In the genomic region with DNA sequence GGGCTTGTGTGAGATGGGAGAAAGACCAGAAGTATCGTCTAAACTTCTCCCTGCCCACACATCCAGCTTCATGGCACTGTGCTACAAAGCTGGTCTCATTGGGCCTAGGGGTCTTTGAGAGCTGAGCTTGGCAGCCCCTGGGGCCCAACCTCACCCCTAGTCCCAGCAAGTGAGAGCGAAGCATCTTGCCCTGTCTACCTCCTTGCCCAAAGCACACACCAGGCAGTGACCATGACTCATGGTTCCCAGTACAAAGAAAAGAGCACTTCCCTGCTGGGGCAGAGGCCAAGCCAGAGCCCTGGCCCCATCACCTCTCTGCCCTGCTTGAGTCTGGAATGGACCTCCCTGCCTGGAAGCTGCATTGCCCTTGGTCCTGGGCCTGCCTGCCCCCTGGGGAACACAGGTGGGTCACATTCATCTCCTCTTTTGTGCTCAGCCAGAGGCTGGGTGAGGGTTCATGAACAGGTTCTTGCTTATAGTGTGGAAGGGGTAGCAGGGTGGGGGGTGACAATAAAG, we compare ENCODE assay signal across 1 cellular context.
TF ChIP-seq lines count a peak whose summit lies in the region.

No MANE protein-coding gene starts in this region.

TF ChIP-seq in HepG2, 621 proteins besides CTCF, POLR2A, EP300 and RAD21 (continued from another document and continues in another):
- TF ChIP-seq, protein P1, sequence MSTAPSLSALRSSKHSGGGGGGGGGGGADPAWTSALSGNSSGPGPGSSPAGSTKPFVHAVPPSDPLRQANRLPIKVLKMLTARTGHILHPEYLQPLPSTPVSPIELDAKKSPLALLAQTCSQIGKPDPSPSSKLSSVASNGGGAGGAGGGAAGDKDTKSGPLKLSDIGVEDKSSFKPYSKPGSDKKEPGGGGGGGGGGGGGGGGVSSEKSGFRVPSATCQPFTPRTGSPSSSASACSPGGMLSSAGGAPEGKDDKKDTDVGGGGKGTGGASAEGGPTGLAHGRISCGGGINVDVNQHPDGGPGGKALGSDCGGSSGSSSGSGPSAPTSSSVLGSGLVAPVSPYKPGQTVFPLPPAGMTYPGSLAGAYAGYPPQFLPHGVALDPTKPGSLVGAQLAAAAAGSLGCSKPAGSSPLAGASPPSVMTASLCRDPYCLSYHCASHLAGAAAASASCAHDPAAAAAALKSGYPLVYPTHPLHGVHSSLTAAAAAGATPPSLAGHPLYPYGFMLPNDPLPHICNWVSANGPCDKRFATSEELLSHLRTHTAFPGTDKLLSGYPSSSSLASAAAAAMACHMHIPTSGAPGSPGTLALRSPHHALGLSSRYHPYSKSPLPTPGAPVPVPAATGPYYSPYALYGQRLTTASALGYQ (CRISPR knock-in tag; IDR thresholded peaks at IDR 0.05): 0 out of 2 replicates have a peak, but pooled peaks have one; percentile 34
- TF ChIP-seq FOSL1 (CRISPR knock-in tag; IDR thresholded peaks at IDR 0.05; ENCODE audit: borderline replicate concordance): peak; percentile 44; the same call in 1 of the 2 replicates
- 0 out of 2 replicates have a peak, but pooled peaks have one; percentile 14 for TF ChIP-seq TAF1 (CRISPR knock-in tag; IDR thresholded peaks at IDR 0.05)
- no peak for TF ChIP-seq ZKSCAN5 (CRISPR knock-in tag; IDR thresholded peaks at IDR 0.05)
- no peak for TF ChIP-seq ATF7-NPFF (CRISPR knock-in tag; IDR thresholded peaks at IDR 0.05; ENCODE audit: low read depth)
- TF ChIP-seq ZNF337 (CRISPR knock-in tag; IDR thresholded peaks at IDR 0.05; ENCODE audit: borderline replicate concordance, low read depth): 0 out of 2 replicates have a peak, but pooled peaks have one; percentile 33
- no peak for TF ChIP-seq ZNF382 (CRISPR knock-in tag; IDR thresholded peaks at IDR 0.05; ENCODE audit: borderline replicate concordance)
- TF ChIP-seq, protein P2, sequence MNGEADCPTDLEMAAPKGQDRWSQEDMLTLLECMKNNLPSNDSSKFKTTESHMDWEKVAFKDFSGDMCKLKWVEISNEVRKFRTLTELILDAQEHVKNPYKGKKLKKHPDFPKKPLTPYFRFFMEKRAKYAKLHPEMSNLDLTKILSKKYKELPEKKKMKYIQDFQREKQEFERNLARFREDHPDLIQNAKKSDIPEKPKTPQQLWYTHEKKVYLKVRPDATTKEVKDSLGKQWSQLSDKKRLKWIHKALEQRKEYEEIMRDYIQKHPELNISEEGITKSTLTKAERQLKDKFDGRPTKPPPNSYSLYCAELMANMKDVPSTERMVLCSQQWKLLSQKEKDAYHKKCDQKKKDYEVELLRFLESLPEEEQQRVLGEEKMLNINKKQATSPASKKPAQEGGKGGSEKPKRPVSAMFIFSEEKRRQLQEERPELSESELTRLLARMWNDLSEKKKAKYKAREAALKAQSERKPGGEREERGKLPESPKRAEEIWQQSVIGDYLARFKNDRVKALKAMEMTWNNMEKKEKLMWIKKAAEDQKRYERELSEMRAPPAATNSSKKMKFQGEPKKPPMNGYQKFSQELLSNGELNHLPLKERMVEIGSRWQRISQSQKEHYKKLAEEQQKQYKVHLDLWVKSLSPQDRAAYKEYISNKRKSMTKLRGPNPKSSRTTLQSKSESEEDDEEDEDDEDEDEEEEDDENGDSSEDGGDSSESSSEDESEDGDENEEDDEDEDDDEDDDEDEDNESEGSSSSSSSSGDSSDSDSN (CRISPR knock-in tag; IDR thresholded peaks at IDR 0.05): peak; percentile 72; the same call in 1 of the 2 replicates
- TF ChIP-seq SALL1 (CRISPR knock-in tag; IDR thresholded peaks at IDR 0.05): peak; percentile 26; the same call in 1 of the 2 replicates
- peak; percentile 49 for TF ChIP-seq MED1 (CRISPR knock-in tag; IDR thresholded peaks at IDR 0.05)
- TF ChIP-seq GPN1 (CRISPR knock-in tag; IDR thresholded peaks at IDR 0.05; ENCODE audit: borderline replicate concordance): no peak
- no peak for TF ChIP-seq ZNF563 (CRISPR knock-in tag; IDR thresholded peaks at IDR 0.05)
- TF ChIP-seq FOXA1 (IDR thresholded peaks at IDR 0.05): no peak
- 0 out of 2 replicates have a peak, but pooled peaks have one; percentile 5 for TF ChIP-seq FOXA1 (CRISPR knock-in tag; IDR thresholded peaks at IDR 0.05)
- TF ChIP-seq REL (CRISPR knock-in tag; conservative IDR thresholded peaks at IDR 0.05): no peak
- TF ChIP-seq, protein P3, sequence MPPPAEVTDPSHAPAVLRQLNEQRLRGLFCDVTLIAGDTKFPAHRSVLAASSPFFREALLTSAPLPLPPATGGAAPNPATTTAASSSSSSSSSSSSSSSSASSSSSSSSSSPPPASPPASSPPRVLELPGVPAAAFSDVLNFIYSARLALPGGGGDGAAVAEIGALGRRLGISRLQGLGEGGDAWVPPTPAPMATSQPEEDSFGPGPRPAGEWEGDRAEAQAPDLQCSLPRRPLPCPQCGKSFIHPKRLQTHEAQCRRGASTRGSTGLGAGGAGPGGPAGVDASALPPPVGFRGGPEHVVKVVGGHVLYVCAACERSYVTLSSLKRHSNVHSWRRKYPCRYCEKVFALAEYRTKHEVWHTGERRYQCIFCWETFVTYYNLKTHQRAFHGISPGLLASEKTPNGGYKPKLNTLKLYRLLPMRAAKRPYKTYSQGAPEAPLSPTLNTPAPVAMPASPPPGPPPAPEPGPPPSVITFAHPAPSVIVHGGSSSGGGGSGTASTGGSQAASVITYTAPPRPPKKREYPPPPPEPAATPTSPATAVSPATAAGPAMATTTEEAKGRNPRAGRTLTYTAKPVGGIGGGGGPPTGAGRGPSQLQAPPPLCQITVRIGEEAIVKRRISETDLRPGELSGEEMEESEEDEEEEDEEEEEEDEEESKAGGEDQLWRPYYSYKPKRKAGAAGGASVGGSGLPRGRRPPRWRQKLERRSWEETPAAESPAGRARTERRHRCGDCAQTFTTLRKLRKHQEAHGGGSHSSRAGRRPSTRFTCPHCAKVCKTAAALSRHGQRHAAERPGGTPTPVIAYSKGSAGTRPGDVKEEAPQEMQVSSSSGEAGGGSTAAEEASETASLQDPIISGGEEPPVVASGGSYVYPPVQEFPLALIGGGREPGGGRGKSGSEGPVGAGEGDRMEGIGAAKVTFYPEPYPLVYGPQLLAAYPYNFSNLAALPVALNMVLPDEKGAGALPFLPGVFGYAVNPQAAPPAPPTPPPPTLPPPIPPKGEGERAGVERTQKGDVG (CRISPR knock-in tag; IDR thresholded peaks at IDR 0.05; ENCODE audit: borderline replicate concordance): 0 out of 2 replicates have a peak, but pooled peaks have one; percentile 30
- 0 out of 2 replicates have a peak, but pooled peaks have one; percentile 41 for TF ChIP-seq ZNF224 (CRISPR knock-in tag; IDR thresholded peaks at IDR 0.05)
- 0 out of 2 replicates have a peak, but pooled peaks have one; percentile 3 for TF ChIP-seq RFX5 (IDR thresholded peaks at IDR 0.05; ENCODE audit: low read depth, low read length)
- TF ChIP-seq, protein P4, sequence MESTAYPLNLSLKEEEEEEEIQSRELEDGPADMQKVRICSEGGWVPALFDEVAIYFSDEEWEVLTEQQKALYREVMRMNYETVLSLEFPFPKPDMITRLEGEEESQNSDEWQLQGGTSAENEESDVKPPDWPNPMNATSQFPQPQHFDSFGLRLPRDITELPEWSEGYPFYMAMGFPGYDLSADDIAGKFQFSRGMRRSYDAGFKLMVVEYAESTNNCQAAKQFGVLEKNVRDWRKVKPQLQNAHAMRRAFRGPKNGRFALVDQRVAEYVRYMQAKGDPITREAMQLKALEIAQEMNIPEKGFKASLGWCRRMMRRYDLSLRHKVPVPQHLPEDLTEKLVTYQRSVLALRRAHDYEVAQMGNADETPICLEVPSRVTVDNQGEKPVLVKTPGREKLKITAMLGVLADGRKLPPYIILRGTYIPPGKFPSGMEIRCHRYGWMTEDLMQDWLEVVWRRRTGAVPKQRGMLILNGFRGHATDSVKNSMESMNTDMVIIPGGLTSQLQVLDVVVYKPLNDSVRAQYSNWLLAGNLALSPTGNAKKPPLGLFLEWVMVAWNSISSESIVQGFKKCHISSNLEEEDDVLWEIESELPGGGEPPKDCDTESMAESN (CRISPR knock-in tag; conservative IDR thresholded peaks at IDR 0.05): 0 out of 2 replicates have a peak, but pooled peaks have one; percentile 17
- 0 out of 2 replicates have a peak, but pooled peaks have one; percentile 41 for TF ChIP-seq ZNF331 (CRISPR knock-in tag; IDR thresholded peaks at IDR 0.05)
- TF ChIP-seq SOX13 (IDR thresholded peaks at IDR 0.05): 0 out of 2 replicates have a peak, but pooled peaks have one; percentile 11
- TF ChIP-seq SOX13 (CRISPR knock-in tag; conservative IDR thresholded peaks at IDR 0.05 in 1 of 2, IDR thresholded peaks at IDR 0.05 in 1 of 2): peak in 1 of 2 experiments; percentile 29; a peak in 1 of 4 replicates
- TF ChIP-seq PPARG (CRISPR knock-in tag; conservative IDR thresholded peaks at IDR 0.05): peak; percentile 72
- TF ChIP-seq ISX (CRISPR knock-in tag; conservative IDR thresholded peaks at IDR 0.05): no peak
- TF ChIP-seq SIN3A (IDR thresholded peaks at IDR 0.05; ENCODE audit: borderline replicate concordance, low read depth, low read length): peak; percentile 26; the same call in 1 of the 2 replicates
- peak; percentile 52; the same call in 1 of the 2 replicates for TF ChIP-seq ZFP37 (CRISPR knock-in tag; IDR thresholded peaks at IDR 0.05; ENCODE audit: borderline replicate concordance)
- TF ChIP-seq RARA (CRISPR knock-in tag; IDR thresholded peaks at IDR 0.05): peak; percentile 79
- TF ChIP-seq, protein P5, sequence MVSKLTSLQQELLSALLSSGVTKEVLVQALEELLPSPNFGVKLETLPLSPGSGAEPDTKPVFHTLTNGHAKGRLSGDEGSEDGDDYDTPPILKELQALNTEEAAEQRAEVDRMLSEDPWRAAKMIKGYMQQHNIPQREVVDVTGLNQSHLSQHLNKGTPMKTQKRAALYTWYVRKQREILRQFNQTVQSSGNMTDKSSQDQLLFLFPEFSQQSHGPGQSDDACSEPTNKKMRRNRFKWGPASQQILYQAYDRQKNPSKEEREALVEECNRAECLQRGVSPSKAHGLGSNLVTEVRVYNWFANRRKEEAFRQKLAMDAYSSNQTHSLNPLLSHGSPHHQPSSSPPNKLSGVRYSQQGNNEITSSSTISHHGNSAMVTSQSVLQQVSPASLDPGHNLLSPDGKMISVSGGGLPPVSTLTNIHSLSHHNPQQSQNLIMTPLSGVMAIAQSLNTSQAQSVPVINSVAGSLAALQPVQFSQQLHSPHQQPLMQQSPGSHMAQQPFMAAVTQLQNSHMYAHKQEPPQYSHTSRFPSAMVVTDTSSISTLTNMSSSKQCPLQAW (CRISPR knock-in tag; IDR thresholded peaks at IDR 0.05): peak; percentile 75
- no peak for TF ChIP-seq SOX6 (IDR thresholded peaks at IDR 0.05)
- peak; percentile 14; the same call in 1 of the 2 replicates for TF ChIP-seq SOX6 (CRISPR knock-in tag; IDR thresholded peaks at IDR 0.05)
- TF ChIP-seq, protein P6, sequence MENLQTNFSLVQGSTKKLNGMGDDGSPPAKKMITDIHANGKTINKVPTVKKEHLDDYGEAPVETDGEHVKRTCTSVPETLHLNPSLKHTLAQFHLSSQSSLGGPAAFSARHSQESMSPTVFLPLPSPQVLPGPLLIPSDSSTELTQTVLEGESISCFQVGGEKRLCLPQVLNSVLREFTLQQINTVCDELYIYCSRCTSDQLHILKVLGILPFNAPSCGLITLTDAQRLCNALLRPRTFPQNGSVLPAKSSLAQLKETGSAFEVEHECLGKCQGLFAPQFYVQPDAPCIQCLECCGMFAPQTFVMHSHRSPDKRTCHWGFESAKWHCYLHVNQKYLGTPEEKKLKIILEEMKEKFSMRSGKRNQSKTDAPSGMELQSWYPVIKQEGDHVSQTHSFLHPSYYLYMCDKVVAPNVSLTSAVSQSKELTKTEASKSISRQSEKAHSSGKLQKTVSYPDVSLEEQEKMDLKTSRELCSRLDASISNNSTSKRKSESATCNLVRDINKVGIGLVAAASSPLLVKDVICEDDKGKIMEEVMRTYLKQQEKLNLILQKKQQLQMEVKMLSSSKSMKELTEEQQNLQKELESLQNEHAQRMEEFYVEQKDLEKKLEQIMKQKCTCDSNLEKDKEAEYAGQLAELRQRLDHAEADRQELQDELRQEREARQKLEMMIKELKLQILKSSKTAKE (CRISPR knock-in tag; IDR thresholded peaks at IDR 0.05; ENCODE audit: borderline replicate concordance): peak; percentile 45; the same call in 1 of the 2 replicates
- no peak; the same call in 1 of the 2 replicates for TF ChIP-seq ZNF556 (CRISPR knock-in tag; IDR thresholded peaks at IDR 0.05; ENCODE audit: borderline replicate concordance)
- TF ChIP-seq IRF2 (CRISPR knock-in tag; IDR thresholded peaks at IDR 0.05): 0 out of 2 replicates have a peak, but pooled peaks have one; percentile 54
- peak; percentile 94 for TF ChIP-seq FOSL2 (CRISPR knock-in tag; IDR thresholded peaks at IDR 0.05)
- TF ChIP-seq, protein P7, sequence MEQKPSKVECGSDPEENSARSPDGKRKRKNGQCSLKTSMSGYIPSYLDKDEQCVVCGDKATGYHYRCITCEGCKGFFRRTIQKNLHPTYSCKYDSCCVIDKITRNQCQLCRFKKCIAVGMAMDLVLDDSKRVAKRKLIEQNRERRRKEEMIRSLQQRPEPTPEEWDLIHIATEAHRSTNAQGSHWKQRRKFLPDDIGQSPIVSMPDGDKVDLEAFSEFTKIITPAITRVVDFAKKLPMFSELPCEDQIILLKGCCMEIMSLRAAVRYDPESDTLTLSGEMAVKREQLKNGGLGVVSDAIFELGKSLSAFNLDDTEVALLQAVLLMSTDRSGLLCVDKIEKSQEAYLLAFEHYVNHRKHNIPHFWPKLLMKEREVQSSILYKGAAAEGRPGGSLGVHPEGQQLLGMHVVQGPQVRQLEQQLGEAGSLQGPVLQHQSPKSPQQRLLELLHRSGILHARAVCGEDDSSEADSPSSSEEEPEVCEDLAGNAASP (CRISPR knock-in tag; IDR thresholded peaks at IDR 0.05; ENCODE audit: borderline replicate concordance): peak; percentile 23; the same call in 1 of the 2 replicates
- 0 out of 2 replicates have a peak, but pooled peaks have one; percentile 47 for TF ChIP-seq KDM2A (CRISPR knock-in tag; IDR thresholded peaks at IDR 0.05; ENCODE audit: borderline replicate concordance, low read depth)
- TF ChIP-seq, protein P8, sequence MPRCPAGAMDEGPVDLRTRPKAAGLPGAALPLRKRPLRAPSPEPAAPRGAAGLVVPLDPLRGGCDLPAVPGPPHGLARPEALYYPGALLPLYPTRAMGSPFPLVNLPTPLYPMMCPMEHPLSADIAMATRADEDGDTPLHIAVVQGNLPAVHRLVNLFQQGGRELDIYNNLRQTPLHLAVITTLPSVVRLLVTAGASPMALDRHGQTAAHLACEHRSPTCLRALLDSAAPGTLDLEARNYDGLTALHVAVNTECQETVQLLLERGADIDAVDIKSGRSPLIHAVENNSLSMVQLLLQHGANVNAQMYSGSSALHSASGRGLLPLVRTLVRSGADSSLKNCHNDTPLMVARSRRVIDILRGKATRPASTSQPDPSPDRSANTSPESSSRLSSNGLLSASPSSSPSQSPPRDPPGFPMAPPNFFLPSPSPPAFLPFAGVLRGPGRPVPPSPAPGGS (CRISPR knock-in tag; IDR thresholded peaks at IDR 0.05): peak; percentile 61; the same call in 1 of the 2 replicates
- TF ChIP-seq MXI1 (IDR thresholded peaks at IDR 0.05; ENCODE audit: borderline replicate concordance, low read depth, low read length): 0 out of 3 replicates have a peak, but pooled peaks have one; percentile 14
- no peak for TF ChIP-seq SMC3 (IDR thresholded peaks at IDR 0.05; ENCODE audit: low read length)
- peak in 1 of 2 experiments; percentile 73; a peak in 2 of 4 replicates for TF ChIP-seq NR2F1 (CRISPR knock-in tag; IDR thresholded peaks at IDR 0.05)
- TF ChIP-seq SOX5 (CRISPR knock-in tag; IDR thresholded peaks at IDR 0.05; ENCODE audit: borderline replicate concordance): peak; percentile 37; the same call in 1 of the 2 replicates
- peak; percentile 46 for TF ChIP-seq FOXA3 (CRISPR knock-in tag; IDR thresholded peaks at IDR 0.05)
- TF ChIP-seq RXRA (CRISPR knock-in tag; IDR thresholded peaks at IDR 0.05): peak; percentile 63
